Comparison of ENCODE assay signal across 8 cellular contexts in genomic region chr3:50259432-50260026, GRCh38. TPM values are rescaled to one million over a fixed set of nuclear protein-coding genes. Genes with fewer than 3 reads are reported as not detected.
DNase-seq lines count a peak whose midpoint lies in the region; ATAC-seq, FAIRE-seq and TF ChIP-seq lines count a peak whose summit lies in the region.

No MANE protein-coding gene starts in this region.

- no peaks in the 10 kb centered on the region for H3K9me3 ChIP-seq in cardiac muscle cell (ENCODE audit: low read depth)
- H3K9me3 ChIP-seq in spleen = no peaks in the 10 kb centered on the region

- TF ChIP-seq POLR2A in spleen (IDR thresholded peaks at IDR 0.05) = no peak

- intact Hi-C loops in left ventricle myocardium superior (cut with micrococcal nuclease) = no loop called here
- intact Hi-C loops in spleen (cut with DNase I; ENCODE audit: low total_unique reads) = no loop called here

- no peak for DNase-seq in cardiac muscle cell (ENCODE audit: low read depth in 1 of 2, low spot score in 1 of 2)
- DNase-seq in left ventricle myocardium superior = no peak
- DNase-seq in LNCaP clone FGC (ENCODE audit: low read depth) = no peak
- no peak for DNase-seq in epithelial cell of prostate (ENCODE audit: low read depth, low spot score)
- no peak for DNase-seq in spleen
- DNase-seq in MV-4-11 (lab: John Stamatoyannopoulos, UW) = no peak
- DNase-seq in urothelium cell line (ENCODE audit: low spot score) = no peak
- DNase-seq in NCI-H1048 (lab: John Stamatoyannopoulos, UW) = no peak

- no peak for FAIRE-seq in urothelium cell line (lab: Jason Lieb, UNC)

- H3K27me3 ChIP-seq in cardiac muscle cell = no peaks in the 10 kb centered on the region
- no peaks in the 10 kb centered on the region for H3K27me3 ChIP-seq in spleen (replicated peaks in 1 of 7)

- no peak for TF ChIP-seq CTCF in cardiac muscle cell (IDR thresholded peaks at IDR 0.05; ENCODE audit: low read depth, low read length)
- no peak for TF ChIP-seq CTCF in LNCaP clone FGC (IDR thresholded peaks at IDR 0.05; ENCODE audit: control insufficient read depth, extremely low read depth, insufficient read depth)
- no peak for TF ChIP-seq CTCF in spleen (IDR thresholded peaks at IDR 0.05 in 8 of 11, conservative IDR thresholded peaks at IDR 0.05 in 3 of 11)

- peak overlapping the region; percentile 97 for H3K27ac ChIP-seq in cardiac muscle cell
- H3K27ac ChIP-seq in epithelial cell of prostate = peak overlapping the region; percentile 63
- H3K27ac ChIP-seq in spleen = peak overlapping the region; percentile 88 to 99 (median 94)

- H3K4me3 ChIP-seq in cardiac muscle cell (no peak overlapping the region), LNCaP clone FGC (ENCODE audit: low read depth, low read length) (peak overlapping the region; percentile 66), spleen (peak overlapping the region in 5 of 8 donors; percentile 38 to 68 (median 42))

- H3K4me1 ChIP-seq in cardiac muscle cell (ENCODE audit: low read depth) (peaks cover 23% of the 10 kb centered on the region), spleen (peaks cover 17 to 88% (median 55%) of the 10 kb centered on the region in 6 donors)

- H3K36me3 ChIP-seq in cardiac muscle cell (peaks cover 23% of the 10 kb centered on the region), spleen (peaks cover 0 to 52% (median 47%) of the 10 kb centered on the region in 6 donors)

- 47 to 58% (median 55%) methylated on average over 13 to 18 of the region's 18 CpGs for WGBS in spleen, 5 donors

- no peak for ATAC-seq in left ventricle myocardium superior

RNA-seq across cellular contexts. Expression of gene SEMA3B, which starts 9.4 kb away (rescaled TPM):
- total RNA-seq in cardiac muscle cell = 16.7 and 25.9 TPM in 2 replicates
- polyA plus RNA-seq in cardiac muscle cell = 20.6 and 23.1 TPM in 2 replicates
- total RNA-seq in left ventricle myocardium superior = 20.6 TPM
- total RNA-seq in spleen = 10 to 100 TPM in 1 of 7 donors, 1 to 10 TPM in 6; 2.2 to 13.9 (median 4.5) TPM
- 10 to 100 TPM in 1 of 3 donors, 1 to 10 TPM in 2; 2.7 to 14.5 (median 3.4) TPM for polyA plus RNA-seq in spleen

RNA-seq across cellular contexts. Expression of gene LSMEM2, which starts 19.4 kb away (rescaled TPM):
- total RNA-seq in cardiac muscle cell = 26.4 and 29.2 TPM in 2 replicates
- 16.4 and 18.1 TPM in 2 replicates for polyA plus RNA-seq in cardiac muscle cell
- total RNA-seq in left ventricle myocardium superior = 31.6 TPM
- total RNA-seq in spleen = under 1 TPM in 1 of 7 donors, not detected in 6; 0.46 TPM
- polyA plus RNA-seq in spleen = under 1 TPM; 0.06 to 0.29 (median 0.20) TPM

RNA-seq across cellular contexts. Expression of gene GNAI2, which starts 23.5 kb away (rescaled TPM):
- total RNA-seq in cardiac muscle cell (160 and 179 TPM in 2 replicates), left ventricle myocardium superior (137 TPM), spleen (100 to 1,000 TPM; 276 to 466 (median 385) TPM)
- polyA plus RNA-seq in cardiac muscle cell (255 and 285 TPM in 2 replicates), spleen (100 to 1,000 TPM; 147 to 232 (median 170) TPM)

RNA-seq across cellular contexts. Expression of gene IFRD2, which starts 32.7 kb away (rescaled TPM):
- 61.0 and 75.3 TPM in 2 replicates for total RNA-seq in cardiac muscle cell
- 106 and 110 TPM in 2 replicates for polyA plus RNA-seq in cardiac muscle cell
- total RNA-seq in left ventricle myocardium superior = 79.3 TPM
- 10 to 100 TPM; 40.2 to 67.6 (median 48.0) TPM for total RNA-seq in spleen
- 10 to 100 TPM; 58.4 to 76.7 (median 74.8) TPM for polyA plus RNA-seq in spleen

RNA-seq across cellular contexts. Expression of gene HYAL3, which starts 39.7 kb away (rescaled TPM):
- 3.6 and 6.4 TPM in 2 replicates for total RNA-seq in cardiac muscle cell
- 2.4 and 6.2 TPM in 2 replicates for polyA plus RNA-seq in cardiac muscle cell
- 0.92 TPM for total RNA-seq in left ventricle myocardium superior
- total RNA-seq in spleen = 1 to 10 TPM in 6 of 7 donors, under 1 TPM in 1; 0.73 to 3.8 (median 2.7) TPM
- polyA plus RNA-seq in spleen = 1 to 10 TPM; 1.4 to 2.4 (median 2.1) TPM

Comparison
In these comparisons a context has a peak if more than half of its experiments do, and no peak if none do; other contexts are left out.
1. RNA of gene LSMEM2, which starts 19.4 kb away (total RNA-seq): 31.6 TPM in left ventricle myocardium superior (single experiment) and 26.4 to 29.2 TPM in cardiac muscle cell; 0.46 TPM in spleen; every median in the first group is over 10 times any median in the second.
2. Peak in every context shown above with its lines, with median percentiles within 50 percentile points of each other: H3K27ac ChIP-seq.